Comparison of ENCODE assay signal across 1 cellular context in genomic region chr15:74855857-74856256, GRCh38.
TF ChIP-seq lines count a peak whose summit lies in the region.

No MANE protein-coding gene starts in this region.

TF ChIP-seq in IMR-90, 13 proteins besides CTCF, POLR2A, EP300 and RAD21:
- TF ChIP-seq BHLHE40 (IDR thresholded peaks at IDR 0.05; ENCODE audit: low read depth, low read length) (no peak), SMC3 (IDR thresholded peaks at IDR 0.05; ENCODE audit: low read depth, low read length) (no peak), FOS (IDR thresholded peaks at IDR 0.05; ENCODE audit: low read depth, low read length) (no peak), CHD1 (IDR thresholded peaks at IDR 0.05; ENCODE audit: low read depth, low read length) (no peak), CEBPB (IDR thresholded peaks at IDR 0.05; ENCODE audit: low read depth, low read length) (no peak), MAZ (IDR thresholded peaks at IDR 0.05; ENCODE audit: borderline replicate concordance, low read depth, low read length) (no peak), MXI1 (IDR thresholded peaks at IDR 0.05; ENCODE audit: borderline replicate concordance, low read depth, low read length) (no peak), MAFK (IDR thresholded peaks at IDR 0.05; ENCODE audit: low read depth, low read length) (no peak), RCOR1 (IDR thresholded peaks at IDR 0.05; ENCODE audit: insufficient replicate concordance, low read length) (no peak), RFX5 (IDR thresholded peaks at IDR 0.05; ENCODE audit: low read depth, low read length) (no peak), NFE2L2 (IDR thresholded peaks at IDR 0.05; ENCODE audit: low read depth, low read length) (no peak)
- TF ChIP-seq, protein P1, sequence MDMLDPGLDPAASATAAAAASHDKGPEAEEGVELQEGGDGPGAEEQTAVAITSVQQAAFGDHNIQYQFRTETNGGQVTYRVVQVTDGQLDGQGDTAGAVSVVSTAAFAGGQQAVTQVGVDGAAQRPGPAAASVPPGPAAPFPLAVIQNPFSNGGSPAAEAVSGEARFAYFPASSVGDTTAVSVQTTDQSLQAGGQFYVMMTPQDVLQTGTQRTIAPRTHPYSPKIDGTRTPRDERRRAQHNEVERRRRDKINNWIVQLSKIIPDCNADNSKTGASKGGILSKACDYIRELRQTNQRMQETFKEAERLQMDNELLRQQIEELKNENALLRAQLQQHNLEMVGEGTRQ (IDR thresholded peaks at IDR 0.05; ENCODE audit: low read depth, low read length) = no peak
- TF ChIP-seq, protein P2, sequence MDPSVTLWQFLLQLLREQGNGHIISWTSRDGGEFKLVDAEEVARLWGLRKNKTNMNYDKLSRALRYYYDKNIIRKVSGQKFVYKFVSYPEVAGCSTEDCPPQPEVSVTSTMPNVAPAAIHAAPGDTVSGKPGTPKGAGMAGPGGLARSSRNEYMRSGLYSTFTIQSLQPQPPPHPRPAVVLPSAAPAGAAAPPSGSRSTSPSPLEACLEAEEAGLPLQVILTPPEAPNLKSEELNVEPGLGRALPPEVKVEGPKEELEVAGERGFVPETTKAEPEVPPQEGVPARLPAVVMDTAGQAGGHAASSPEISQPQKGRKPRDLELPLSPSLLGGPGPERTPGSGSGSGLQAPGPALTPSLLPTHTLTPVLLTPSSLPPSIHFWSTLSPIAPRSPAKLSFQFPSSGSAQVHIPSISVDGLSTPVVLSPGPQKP (IDR thresholded peaks at IDR 0.05; ENCODE audit: borderline replicate concordance, low read depth, low read length) = no peak
